2 cellular contexts compared by ENCODE assay signal in the genomic region with DNA sequence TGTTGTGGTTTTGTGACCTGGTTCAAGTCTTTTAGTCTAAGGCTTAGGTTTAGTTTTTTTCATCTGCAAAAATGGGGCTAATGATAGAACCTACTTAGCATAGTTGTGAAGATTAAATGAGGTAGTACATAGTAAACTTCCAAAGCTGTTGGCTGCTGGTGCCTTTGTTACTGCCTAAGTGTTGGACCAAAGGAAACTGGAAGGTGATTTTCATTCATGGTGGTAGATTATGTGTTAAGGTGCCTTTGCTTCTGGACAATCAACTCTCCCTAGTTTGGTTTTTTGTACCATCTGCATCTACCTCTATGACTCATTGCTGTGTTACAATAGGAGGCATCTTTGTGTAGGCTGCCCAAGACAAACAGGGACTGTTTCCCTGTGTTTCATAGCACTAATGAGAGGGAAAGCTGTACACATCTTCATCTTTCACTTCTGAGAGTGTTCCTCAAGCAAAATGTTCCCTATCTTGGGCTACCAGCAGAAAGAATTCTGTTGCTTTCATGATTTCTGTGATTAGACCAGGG.
TF ChIP-seq lines count a peak whose summit lies in the region.

No MANE protein-coding gene starts in this region.

TF ChIP-seq in SK-N-SH, 30 proteins besides CTCF, POLR2A, EP300 and RAD21 (continued from another document):
- TF ChIP-seq, protein P1, sequence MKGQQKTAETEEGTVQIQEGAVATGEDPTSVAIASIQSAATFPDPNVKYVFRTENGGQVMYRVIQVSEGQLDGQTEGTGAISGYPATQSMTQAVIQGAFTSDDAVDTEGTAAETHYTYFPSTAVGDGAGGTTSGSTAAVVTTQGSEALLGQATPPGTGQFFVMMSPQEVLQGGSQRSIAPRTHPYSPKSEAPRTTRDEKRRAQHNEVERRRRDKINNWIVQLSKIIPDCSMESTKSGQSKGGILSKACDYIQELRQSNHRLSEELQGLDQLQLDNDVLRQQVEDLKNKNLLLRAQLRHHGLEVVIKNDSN (IDR thresholded peaks at IDR 0.05; ENCODE audit: borderline replicate concordance, low read depth), result no peak
- TF ChIP-seq MEF2A (IDR thresholded peaks at IDR 0.05; ENCODE audit: borderline replicate concordance, low read depth) (no peak), TCF12 (IDR thresholded peaks at IDR 0.05) (no peak), FOSL2 (IDR thresholded peaks at IDR 0.05; ENCODE audit: borderline replicate concordance, low read depth) (peak; percentile 20; the same call in 1 of the 2 replicates)

TF ChIP-seq in SK-N-SH treated with all-trans-retinoic acid at 6 μM for 48 hours, 23 proteins besides CTCF, POLR2A, EP300 and RAD21 (continued from another document):
- TF ChIP-seq, protein P2, sequence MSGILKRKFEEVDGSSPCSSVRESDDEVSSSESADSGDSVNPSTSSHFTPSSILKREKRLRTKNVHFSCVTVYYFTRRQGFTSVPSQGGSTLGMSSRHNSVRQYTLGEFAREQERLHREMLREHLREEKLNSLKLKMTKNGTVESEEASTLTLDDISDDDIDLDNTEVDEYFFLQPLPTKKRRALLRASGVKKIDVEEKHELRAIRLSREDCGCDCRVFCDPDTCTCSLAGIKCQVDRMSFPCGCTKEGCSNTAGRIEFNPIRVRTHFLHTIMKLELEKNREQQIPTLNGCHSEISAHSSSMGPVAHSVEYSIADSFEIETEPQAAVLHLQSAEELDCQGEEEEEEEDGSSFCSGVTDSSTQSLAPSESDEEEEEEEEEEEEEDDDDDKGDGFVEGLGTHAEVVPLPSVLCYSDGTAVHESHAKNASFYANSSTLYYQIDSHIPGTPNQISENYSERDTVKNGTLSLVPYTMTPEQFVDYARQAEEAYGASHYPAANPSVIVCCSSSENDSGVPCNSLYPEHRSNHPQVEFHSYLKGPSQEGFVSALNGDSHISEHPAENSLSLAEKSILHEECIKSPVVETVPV (CRISPR knock-in tag; IDR thresholded peaks at IDR 0.05), result no peak
- TF ChIP-seq, protein P3, sequence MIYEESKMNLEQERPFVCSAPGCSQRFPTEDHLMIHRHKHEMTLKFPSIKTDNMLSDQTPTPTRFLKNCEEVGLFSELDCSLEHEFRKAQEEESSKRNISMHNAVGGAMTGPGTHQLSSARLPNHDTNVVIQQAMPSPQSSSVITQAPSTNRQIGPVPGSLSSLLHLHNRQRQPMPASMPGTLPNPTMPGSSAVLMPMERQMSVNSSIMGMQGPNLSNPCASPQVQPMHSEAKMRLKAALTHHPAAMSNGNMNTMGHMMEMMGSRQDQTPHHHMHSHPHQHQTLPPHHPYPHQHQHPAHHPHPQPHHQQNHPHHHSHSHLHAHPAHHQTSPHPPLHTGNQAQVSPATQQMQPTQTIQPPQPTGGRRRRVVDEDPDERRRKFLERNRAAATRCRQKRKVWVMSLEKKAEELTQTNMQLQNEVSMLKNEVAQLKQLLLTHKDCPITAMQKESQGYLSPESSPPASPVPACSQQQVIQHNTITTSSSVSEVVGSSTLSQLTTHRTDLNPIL (CRISPR knock-in tag; IDR thresholded peaks at IDR 0.05; ENCODE audit: low read depth), result no peak
- no peak for TF ChIP-seq ZC3H10 (CRISPR knock-in tag; IDR thresholded peaks at IDR 0.05)
